In the genomic region with DNA sequence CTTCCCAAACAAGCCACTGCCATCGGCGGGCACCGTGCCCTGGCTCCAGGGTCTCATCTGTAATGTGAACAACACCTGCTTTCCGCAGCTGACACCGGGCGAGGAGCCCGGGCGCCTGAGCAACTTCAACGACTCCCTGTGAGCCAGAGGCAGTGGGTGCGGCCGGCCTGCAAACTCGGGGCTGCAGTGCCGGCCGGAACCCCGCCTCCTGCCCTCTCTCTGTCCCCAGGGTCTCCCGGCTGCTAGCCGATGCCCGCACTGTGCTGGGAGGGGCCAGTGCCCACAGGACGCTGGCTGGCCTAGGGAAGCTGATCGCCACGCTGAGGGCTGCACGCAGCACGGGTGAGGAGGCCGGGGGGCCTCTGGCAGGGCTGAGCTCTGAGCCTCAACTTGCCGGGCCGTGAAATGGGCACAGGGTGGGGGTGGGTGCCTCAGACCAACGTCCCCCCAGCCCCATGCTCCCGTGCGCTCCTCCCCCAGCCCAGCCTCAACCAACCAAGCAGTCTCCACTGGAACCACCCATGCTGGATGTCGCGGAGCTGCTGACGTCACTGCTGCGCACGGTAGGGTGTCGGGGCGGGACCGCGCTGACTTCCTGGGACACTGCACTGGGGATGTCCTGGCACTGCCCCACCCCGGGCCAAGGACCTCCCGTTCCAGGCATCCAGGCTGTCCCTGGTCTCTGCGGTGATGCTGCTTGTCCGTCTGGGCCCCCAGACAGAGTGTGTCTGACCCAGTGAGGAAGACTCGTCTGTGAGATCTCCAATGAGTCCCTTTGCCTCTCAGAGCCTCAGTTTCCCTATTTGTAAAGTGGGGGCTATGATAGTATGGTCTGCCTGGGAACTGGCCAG, we compare ENCODE assay signal across 14 cellular contexts. TPM values are rescaled to one million over a fixed set of nuclear protein-coding genes. Genes with fewer than 3 reads are reported as not detected.
DNase-seq lines count a peak whose midpoint lies in the region; ATAC-seq and TF ChIP-seq lines count a peak whose summit lies in the region.
"Had no signal": no experiment of that assay in that cellular context is flagged by ENCODE, and none has a peak within 500 bp of the region (broad histone marks: within the 10 kb centered on the region; RNA-seq: fewer than 3 reads in every experiment).

No MANE protein-coding gene starts in this region.

- ATAC-seq in HG02798 (IDR thresholded peaks at IDR 0.05; ENCODE audit: poor library complexity, unreplicated experiment) = no peak

- peaks cover 25% of the 10 kb centered on the region for H3K4me1 ChIP-seq in mammary epithelial cell (ENCODE audit: insufficient read depth, low read length)
- peaks cover 0 to 61% (median 54%) of the 10 kb centered on the region in 5 donors for H3K4me1 ChIP-seq in subcutaneous abdominal adipose tissue (ENCODE audit: control insufficient read depth in 5 of 5, insufficient read depth in 5 of 5, low read length in 5 of 5)

- TF ChIP-seq CTCF in mammary epithelial cell (conservative IDR thresholded peaks at IDR 0.05 in 1 of 2, IDR thresholded peaks at IDR 0.05 in 1 of 2; ENCODE audit: extremely low read depth in 1 of 2, insufficient read depth in 1 of 2, low read depth in 1 of 2, low read length in 2 of 2) (no peak), MCF 10A (IDR thresholded peaks at IDR 0.05; ENCODE audit: unreplicated experiment) (no peak)

- H3K36me3 Mint-ChIP-seq in MCF 10A (ENCODE audit: insufficient read depth, unreplicated experiment) = peaks cover 32% of the 10 kb centered on the region
- peaks cover 0 to 13% (median 0%) of the 10 kb centered on the region in 3 donors for H3K36me3 Mint-ChIP-seq in immature natural killer cell

- H3K27ac Mint-ChIP-seq in MCF 10A (ENCODE audit: low read depth, unreplicated experiment) (no peak overlapping the region), immature natural killer cell (no peak overlapping the region)

- H3K9me3 ChIP-seq in mammary epithelial cell (replicated peaks; ENCODE audit: insufficient read depth, low read length) (no peaks in the 10 kb centered on the region), subcutaneous abdominal adipose tissue (ENCODE audit: control insufficient read depth in 5 of 5, low read length in 5 of 5) (no peaks in the 10 kb centered on the region)
- H3K9me3 ChIP-seq: Caco-2 had no signal

- WGBS in mammary epithelial cell (ENCODE audit: low coverage, missing lambda C conversion rate) = 73% methylated on average over 20 of the region's 43 CpGs

- POLR2A ChIA-PET in MCF 10A (lab: Yijun Ruan, JAX) = interaction anchor here (0.6 to 1.3 kb wide), 2 partner anchors 21 to 174 kb away, joined by 3 to 4 read pairs; a partner anchor contains a TSS

- H3K9me3 Mint-ChIP-seq in MCF 10A (ENCODE audit: unreplicated experiment) (no peaks in the 10 kb centered on the region), immature natural killer cell (no peaks in the 10 kb centered on the region)

- intact Hi-C loops in mammary epithelial cell (cut with micrococcal nuclease) = loop anchor here (2.0 kb wide), 1 partner anchor 53 kb away; a partner anchor contains a TSS
- intact Hi-C loops in MCF 10A (cut with micrococcal nuclease) = no loop called here

- H3K27me3 Mint-ChIP-seq in MCF 10A (ENCODE audit: insufficient read depth, unreplicated experiment) (no peaks in the 10 kb centered on the region), immature natural killer cell (ENCODE audit: low read depth in 3 of 3) (peaks cover 0 to 15% (median 11%) of the 10 kb centered on the region in 3 donors)

- H4K20me1 ChIP-seq in mammary epithelial cell (ENCODE audit: insufficient read depth, low read length) = no peaks in the 10 kb centered on the region

- BruUV-seq in mammary epithelial cell (replicated peaks; lab: Mats Ljungman, UMichigan) (no TSS peak), MCF 10A (replicated peaks; lab: Mats Ljungman, UMichigan) (no TSS peak)

- H3K79me2 ChIP-seq in mammary epithelial cell (ENCODE audit: insufficient read depth, low read length) = no peaks in the 10 kb centered on the region

- H3K9ac ChIP-seq in mammary epithelial cell (ENCODE audit: insufficient read depth, low read length) (no peak overlapping the region), subcutaneous abdominal adipose tissue (ENCODE audit: low read length in 5 of 5) (no peak overlapping the region)

- no peak overlapping the region for H3K27ac ChIP-seq in mammary epithelial cell (ENCODE audit: insufficient read depth, low read depth, low read length)
- H3K27ac ChIP-seq in subcutaneous abdominal adipose tissue (ENCODE audit: low read depth, low read length) = peak overlapping the region; percentile 30

- H2AFZ ChIP-seq in mammary epithelial cell (ENCODE audit: low read depth, low read length) = no peak overlapping the region

- H3K4me3 ChIP-seq in mammary epithelial cell (replicated peaks in 1 of 3; ENCODE audit: insufficient read depth in 1 of 3, low read depth in 2 of 3, low read length in 3 of 3) (no peak overlapping the region), subcutaneous abdominal adipose tissue (ENCODE audit: low read depth in 1 of 5, low read length in 5 of 5) (peak overlapping the region in 3 of 5 donors; percentile 11 to 81 (median 35))

- peak overlapping the region; percentile 95 for H3K4me2 ChIP-seq in mammary epithelial cell (ENCODE audit: insufficient read depth, low read depth, low read length)

- DNase-seq in mammary epithelial cell = no peak
- DNase-seq in MCF 10A (ENCODE audit: unreplicated experiment) = no peak
- DNase-seq in RPMI7951 (ENCODE audit: low read depth) = peak; percentile 67
- no peak for DNase-seq in immature natural killer cell
- DNase-seq in medulla oblongata (ENCODE audit: extremely low spot score) = no peak
- no peak for DNase-seq in anterior cingulate cortex (lab: John Stamatoyannopoulos, UW)
- DNase-seq: activated T-cell treated with anti-CD3 and anti-CD28 coated beads for 4 hours, Caco-2, dermis blood vessel endothelial cell, KG1, kidney, SIG-M5 had no signal

- dilution Hi-C loops in mammary epithelial cell (cut with HindIII; ENCODE audit: low sequenced_read_pairs) = no loop called here

- in situ Hi-C loops in mammary epithelial cell (cut with MboI; ENCODE audit: low sequenced_read_pairs in 2 of 2) = no loop called here

- H3K4me3 Mint-ChIP-seq in MCF 10A (ENCODE audit: unreplicated experiment) = no peak overlapping the region
- peak overlapping the region in 3 of 5 donors; percentile 21 to 59 (median 26) for H3K4me3 Mint-ChIP-seq in immature natural killer cell

- H3K27me3 ChIP-seq in mammary epithelial cell (ENCODE audit: insufficient read depth, low read length) (no peaks in the 10 kb centered on the region), subcutaneous abdominal adipose tissue (ENCODE audit: control insufficient read depth in 5 of 5, insufficient read depth in 4 of 5, low read length in 5 of 5) (no peaks in the 10 kb centered on the region)

- CTCF ChIA-PET in mammary epithelial cell (lab: Charles Lee; ENCODE audit: low non-redundant PET) (no interaction called here), MCF 10A (lab: Yijun Ruan, JAX) (interaction anchor here (1.4 kb wide), 1 partner anchor 16 kb away, joined by 4 read pairs; no protein-coding TSS in a partner anchor)

- peaks cover 5% of the 10 kb centered on the region for H3K36me3 ChIP-seq in mammary epithelial cell (ENCODE audit: insufficient read depth, low read length)
- H3K36me3 ChIP-seq in subcutaneous abdominal adipose tissue (ENCODE audit: control insufficient read depth in 5 of 5, insufficient read depth in 5 of 5, low read length in 5 of 5) = peaks cover 0 to 15% (median 5%) of the 10 kb centered on the region in 5 donors

- peaks cover 6% of the 10 kb centered on the region for H3K4me1 Mint-ChIP-seq in MCF 10A (ENCODE audit: insufficient read depth, unreplicated experiment)
- H3K4me1 Mint-ChIP-seq in immature natural killer cell = peaks cover 41 to 47% of the 10 kb centered on the region in 2 donors

RNA-seq across cellular contexts. Expression of a gene that starts 2.2 kb away (rescaled TPM):
- total RNA-seq in mammary epithelial cell (10 to 100 TPM; 14.3 to 28.4 TPM), MCF 10A (2022) (10.3 and 18.2 TPM in 2 replicates)
- polyA plus RNA-seq in mammary epithelial cell (7.4 TPM), immature natural killer cell (10 to 100 TPM in 1 of 3 donors, 1 to 10 TPM in 2; 4.5 to 13.3 (median 5.2) TPM)
- polyA minus RNA-seq in mammary epithelial cell = 21.8 TPM
- total RNA-seq in RPMI7951 (2014; rRNA removed; shearing (Covaris generic)) = 1.5 and 3.4 TPM in 2 replicates

RNA-seq across cellular contexts. Expression of a gene that starts 15.7 kb away (rescaled TPM):
- total RNA-seq in mammary epithelial cell (100 to 1,000 TPM; 420 to 485 TPM), MCF 10A (2022) (112 and 166 TPM in 2 replicates)
- polyA plus RNA-seq in mammary epithelial cell (287 TPM), immature natural killer cell (100 to 1,000 TPM; 227 to 382 (median 255) TPM)
- 688 TPM for polyA minus RNA-seq in mammary epithelial cell
- total RNA-seq in RPMI7951 (2014; rRNA removed; shearing (Covaris generic)) = 179 and 199 TPM in 2 replicates

RNA-seq across cellular contexts. Expression of a gene that starts 20.7 kb away (rescaled TPM):
- total RNA-seq in mammary epithelial cell (not detected), MCF 10A (2022) (not detected in 2 replicates)
- polyA plus RNA-seq in mammary epithelial cell (not detected), immature natural killer cell (not detected)
- polyA minus RNA-seq in mammary epithelial cell = not detected
- total RNA-seq in RPMI7951 (2014; rRNA removed; shearing (Covaris generic)) = not detected in 2 replicates
- total RNA-seq: Caco-2, dermis blood vessel endothelial cell, kidney had no signal

RNA-seq across cellular contexts. Expression of a gene that starts 21.1 kb away (rescaled TPM):
- total RNA-seq in mammary epithelial cell (100 to 1,000 TPM; 104 to 152 TPM), MCF 10A (2022) (130 and 146 TPM in 2 replicates)
- polyA plus RNA-seq in mammary epithelial cell (122 TPM), immature natural killer cell (100 to 1,000 TPM in 1 of 3 donors, 10 to 100 TPM in 2; 45.6 to 102 (median 61.1) TPM)
- 81.8 TPM for polyA minus RNA-seq in mammary epithelial cell
- 46.9 and 58.0 TPM in 2 replicates for total RNA-seq in RPMI7951 (2014; rRNA removed; shearing (Covaris generic))

RNA-seq across cellular contexts. Expression of a gene that starts 24.9 kb away (rescaled TPM):
- total RNA-seq in mammary epithelial cell (1 to 10 TPM in 1 of 2 donors, under 1 TPM in 1; 0.94 to 6.0 TPM), MCF 10A (2022) (11.9 and 15.3 TPM in 2 replicates)
- polyA plus RNA-seq in mammary epithelial cell (1.3 TPM), immature natural killer cell (100 to 1,000 TPM; 164 to 417 (median 169) TPM)
- polyA minus RNA-seq in mammary epithelial cell = 0.10 TPM
- total RNA-seq in RPMI7951 (2014; rRNA removed; shearing (Covaris generic)) = 0.98 and 1.3 TPM in 2 replicates

Comparison
In these comparisons a context has a peak if more than half of its experiments do, and no peak if none do; other contexts are left out.
1. H3K4me3 ChIP-seq: peak in subcutaneous abdominal adipose tissue (3 of 5); none in mammary epithelial cell (0 of 3).